11 cellular contexts compared by ENCODE assay signal in the genomic region with DNA sequence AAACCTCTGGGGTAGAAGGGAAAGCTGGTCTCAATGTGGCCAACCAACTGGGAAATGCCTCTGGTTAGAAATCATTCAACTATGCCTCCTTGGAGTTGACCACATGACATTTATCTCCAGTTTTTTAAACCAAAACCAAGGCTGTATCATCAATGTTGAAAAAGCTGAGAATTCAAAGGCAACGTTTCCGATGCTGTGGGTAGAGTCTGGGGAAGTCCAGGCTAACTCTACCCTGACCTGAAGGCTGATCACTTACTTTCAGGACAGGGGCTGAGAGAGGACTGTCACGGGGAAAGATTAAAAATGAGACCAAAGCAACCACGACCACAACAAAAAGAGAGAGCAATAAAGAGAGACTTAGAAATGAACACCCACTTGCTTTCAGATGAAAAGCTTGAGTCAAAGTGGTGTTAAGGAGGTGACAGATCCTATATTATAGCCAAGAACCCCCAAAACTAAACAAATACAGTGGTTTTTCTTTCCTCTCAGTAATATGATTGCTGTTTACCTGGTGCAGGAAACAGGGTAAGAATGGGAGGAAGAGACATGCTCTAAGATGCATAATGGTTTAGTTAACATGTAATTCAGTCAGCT.
DNase-seq lines count a peak whose midpoint lies in the region; ATAC-seq and TF ChIP-seq lines count a peak whose summit lies in the region.
"Had no signal": no experiment of that assay in that cellular context is flagged by ENCODE, and none has a peak within 500 bp of the region (broad histone marks: within the 10 kb centered on the region; RNA-seq: fewer than 3 reads in every experiment).

No MANE protein-coding gene starts in this region.

- no peak overlapping the region for H3K27ac Mint-ChIP-seq in nephron progenitor cell
- H3K27ac Mint-ChIP-seq: nephron had no signal

- ATAC-seq in GM21737 (IDR thresholded peaks at IDR 0.05; ENCODE audit: unreplicated experiment) = peak; percentile 90
- ATAC-seq in HG03565 (IDR thresholded peaks at IDR 0.05; ENCODE audit: unreplicated experiment) = peak; percentile 80

- H3K4me1 Mint-ChIP-seq in nephron progenitor cell = peaks cover 17% of the 10 kb centered on the region
- H3K4me1 Mint-ChIP-seq: nephron had no signal

- peak; percentile 9 to 15 for DNase-seq in activated CD4-positive, alpha-beta T cell treated with anti-CD3 and anti-CD28 coated beads for 24 hours (ENCODE audit: low read depth in 2 of 2)
- DNase-seq in activated CD4-positive, alpha-beta T cell treated with anti-CD3 and anti-CD28 coated beads for 4 hours = no peak
- DNase-seq in stimulated activated CD4-positive, alpha-beta T cell treated with anti-CD3 and anti-CD28 coated beads, TNF-alpha, amount 100 ng/mL, for 24 hours (ENCODE audit: low read depth in 3 of 3) = peak in 2 of 3 experiments; percentile 16 to 38
- DNase-seq in CD1c-positive myeloid dendritic cell (ENCODE audit: extremely low spot score) (no peak), cerebellar nuclear complex (lab: John Stamatoyannopoulos, UW) (no peak), nephron progenitor cell (no peak)
- DNase-seq: GOT3, NCI-H69 had no signal

- H3K9me3 Mint-ChIP-seq in nephron progenitor cell = no peaks in the 10 kb centered on the region
- H3K9me3 Mint-ChIP-seq: nephron had no signal

- no peak for TF ChIP-seq CTCF in nephron progenitor cell (IDR thresholded peaks at IDR 0.05)

- H3K36me3 Mint-ChIP-seq in nephron progenitor cell (ENCODE audit: low read depth) = no peaks in the 10 kb centered on the region

- no peak overlapping the region for H3K4me3 Mint-ChIP-seq in nephron progenitor cell
- H3K4me3 Mint-ChIP-seq: nephron had no signal

- H3K27me3 Mint-ChIP-seq in nephron progenitor cell (ENCODE audit: low read depth, poor library complexity) = peaks cover 3% of the 10 kb centered on the region

Comparison
In these comparisons a context has a peak if more than half of its experiments do, and no peak if none do; other contexts are left out.
1. DNase-seq: peak in activated CD4-positive, alpha-beta T cell treated with anti-CD3 and anti-CD28 coated beads for 24 hours (2 of 2) and stimulated activated CD4-positive, alpha-beta T cell treated with anti-CD3 and anti-CD28 coated beads, TNF-alpha, amount 100 ng/mL, for 24 hours (2 of 3); none in activated CD4-positive, alpha-beta T cell treated with anti-CD3 and anti-CD28 coated beads for 4 hours (0 of 2), CD1c-positive myeloid dendritic cell (single experiment), cerebellar nuclear complex (0 of 2) and nephron progenitor cell (single experiment).